ENCODE assay signal across 28 cellular contexts in the genomic region with DNA sequence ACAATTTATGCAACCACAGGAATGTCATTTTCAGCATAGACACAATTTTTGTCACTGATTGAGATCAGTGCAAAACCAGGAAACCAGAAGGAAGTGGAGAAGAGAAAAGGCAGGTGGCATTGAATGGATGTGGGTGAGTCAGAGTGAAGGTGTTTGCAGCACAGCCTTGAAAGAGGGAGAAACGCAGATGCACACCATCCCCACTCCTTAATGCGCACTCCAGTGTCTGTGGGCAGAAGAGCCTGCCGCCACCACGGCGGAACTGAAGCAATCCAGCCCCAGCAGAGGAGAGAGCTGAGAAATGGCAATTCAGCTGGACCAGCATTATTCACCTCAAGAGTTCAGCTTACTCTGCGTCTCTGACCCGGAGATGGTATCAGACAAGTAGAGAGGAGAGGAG.
DNase-seq lines count a peak whose midpoint lies in the region; ATAC-seq and TF ChIP-seq lines count a peak whose summit lies in the region.
"Had no signal": no experiment of that assay in that cellular context is flagged by ENCODE, and none has a peak within 500 bp of the region (broad histone marks: within the 10 kb centered on the region; RNA-seq: fewer than 3 reads in every experiment).

No MANE protein-coding gene starts in this region.

- DNase-seq in T47D (ENCODE audit: low read depth in 1 of 2, low spot score in 1 of 2) = peak; percentile 11 to 78
- no peak for DNase-seq in breast epithelium (ENCODE audit: low spot score in 2 of 2)
- peak; percentile 22 for DNase-seq in mesenchymal stem cell
- no peak for DNase-seq in SIG-M5 treated with dmso at 0.1 percent for 504 hours (lab: John Stamatoyannopoulos, UW; ENCODE audit: unreplicated experiment)
- no peak for DNase-seq in BE2C
- DNase-seq in NCI-H1417 treated with DMSO at 0.1 percent for 48 hours (lab: John Stamatoyannopoulos, UW) = no peak
- DNase-seq: CD4-positive, CD25-positive, alpha-beta regulatory T cell; GF-D8; HFFc6; Kasumi-1; NCI-H1092 treated with DMSO at 0.1 percent for 48 hours; NCI-H1436 treated with DMSO at 0.1 percent for 48 hours; NCI-H187 treated with DMSO at 0.1 percent for 48 hours; NCI-H2107; NCI-H446 treated with DMSO at 0.1 percent for 48 hours; NCI-H526; NCI-H82; Peyer's patch; SIG-M5; SK-N-SH; SW 1271 had no signal

- H3K9ac ChIP-seq in OCI-LY3 (ENCODE audit: low read length) (no peak overlapping the region), mesenchymal stem cell (ENCODE audit: low read length) (no peak overlapping the region)
- H3K9ac ChIP-seq: BLaER1, SK-N-SH had no signal

- H3K23ac ChIP-seq in mesenchymal stem cell (ENCODE audit: low read length in 2 of 2) = no peak overlapping the region

- TF ChIP-seq CTCF in breast epithelium (IDR thresholded peaks at IDR 0.05) (no peak), OCI-LY3 (IDR thresholded peaks at IDR 0.05; ENCODE audit: low read depth, low read length) (no peak), BE2C (IDR thresholded peaks at IDR 0.05; ENCODE audit: low read depth, low read length) (no peak)

- H4K8ac ChIP-seq in mesenchymal stem cell (ENCODE audit: low read length) = no peak overlapping the region

- H3K27ac ChIP-seq in breast epithelium = no peak overlapping the region
- H3K27ac ChIP-seq in OCI-LY3 (ENCODE audit: low read length) = no peak overlapping the region
- H3K27ac ChIP-seq in mesenchymal stem cell (ENCODE audit: low read length, poor library complexity, severe bottlenecking) = no peak overlapping the region
- H3K27ac ChIP-seq: BLaER1, Peyer's patch had no signal

- no peaks in the 10 kb centered on the region for H3K79me1 ChIP-seq in mesenchymal stem cell (replicated peaks; ENCODE audit: low read length, poor library complexity, severe bottlenecking)

- H2BK12ac ChIP-seq in mesenchymal stem cell (ENCODE audit: low read length in 2 of 2) = no peak overlapping the region

- no peak for TF ChIP-seq POLR2A in breast epithelium (IDR thresholded peaks at IDR 0.05)

- no peak overlapping the region for H3K4ac ChIP-seq in mesenchymal stem cell (ENCODE audit: low read depth in 1 of 2, low read length in 2 of 2)

- H2AFZ ChIP-seq in OCI-LY3 (ENCODE audit: low read depth, low read length) (no peak overlapping the region), mesenchymal stem cell (ENCODE audit: low read depth, low read length) (no peak overlapping the region)
- H2AFZ ChIP-seq: GM23338 had no signal

- intact Hi-C loops in breast epithelium (cut with DNase I; ENCODE audit: low total_unique reads) = loop anchor here (5.0 kb wide), 1 partner anchor 315 kb away; no protein-coding TSS in a partner anchor

- no peak overlapping the region for H2AK5ac ChIP-seq in mesenchymal stem cell (ENCODE audit: low read length, severe bottlenecking)

- no peaks in the 10 kb centered on the region for H4K20me1 ChIP-seq in OCI-LY3 (ENCODE audit: insufficient read depth, low read length)
- H4K20me1 ChIP-seq: BLaER1 had no signal

- H2BK5ac ChIP-seq in mesenchymal stem cell (ENCODE audit: low read depth, low read length, poor library complexity, severe bottlenecking) = no peak overlapping the region

- H4K91ac ChIP-seq in mesenchymal stem cell (ENCODE audit: low read length) = no peak overlapping the region

- H3K9me3 ChIP-seq in breast epithelium (no peaks in the 10 kb centered on the region), OCI-LY3 (ENCODE audit: insufficient read depth, low read length) (no peaks in the 10 kb centered on the region), mesenchymal stem cell (ENCODE audit: control insufficient read depth, low read length) (peaks cover 24% of the 10 kb centered on the region), BE2C (no peaks in the 10 kb centered on the region)
- H3K9me3 ChIP-seq: BLaER1, HAP-1, Peyer's patch, SK-N-SH had no signal

- ATAC-seq in GM21619 (IDR thresholded peaks at IDR 0.05; ENCODE audit: unreplicated experiment) = no peak
- ATAC-seq: GM23338, HepG2, K562 had no signal

- H3K18ac ChIP-seq in mesenchymal stem cell (ENCODE audit: low read depth in 1 of 2, low read length in 2 of 2) = no peak overlapping the region

- WGBS in mesenchymal stem cell = 68% methylated on average over 5 of the region's 7 CpGs

- H3K4me3 ChIP-seq in breast epithelium (no peak overlapping the region), OCI-LY3 (ENCODE audit: low read length) (no peak overlapping the region), mesenchymal stem cell (ENCODE audit: insufficient read depth in 1 of 2, low read depth in 1 of 2, low read length in 2 of 2) (no peak overlapping the region), BE2C (ENCODE audit: low read depth, low read length) (no peak overlapping the region)
- H3K4me3 ChIP-seq: BLaER1, GM23338, HAP-1, K562, Peyer's patch had no signal

- no peak overlapping the region for H3K14ac ChIP-seq in mesenchymal stem cell (ENCODE audit: low read length in 2 of 2)

- no peak overlapping the region for H2BK15ac ChIP-seq in mesenchymal stem cell (ENCODE audit: low read depth, poor library complexity, severe bottlenecking)

- H2BK120ac ChIP-seq in mesenchymal stem cell (ENCODE audit: low read depth, low read length) = no peak overlapping the region

- no peaks in the 10 kb centered on the region for H3K79me2 ChIP-seq in OCI-LY3 (ENCODE audit: low read length)

- in situ Hi-C loops in T47D (cut with HindIII; ENCODE audit: low pct_unique_long_range_greater_than_20kb, low sequenced_read_pairs) = no loop called here

- peak overlapping the region; percentile 20; the same call in 1 of the 2 replicates for H3K4me2 ChIP-seq in OCI-LY3 (ENCODE audit: low read length)
- no peak overlapping the region for H3K4me2 ChIP-seq in mesenchymal stem cell (ENCODE audit: low read length, poor library complexity, severe bottlenecking)
- H3K4me2 ChIP-seq: BLaER1, GM23338, SK-N-SH had no signal

- no peaks in the 10 kb centered on the region for H3K4me1 ChIP-seq in breast epithelium
- H3K4me1 ChIP-seq in OCI-LY3 (ENCODE audit: low read length) = no peaks in the 10 kb centered on the region
- H3K4me1 ChIP-seq in mesenchymal stem cell (ENCODE audit: control insufficient read depth, insufficient read depth, low read depth, low read length) = no peaks in the 10 kb centered on the region
- no peaks in the 10 kb centered on the region for H3K4me1 ChIP-seq in BE2C
- H3K4me1 ChIP-seq: BLaER1, HAP-1, Peyer's patch had no signal

- no peaks in the 10 kb centered on the region for H3K36me3 ChIP-seq in breast epithelium
- H3K36me3 ChIP-seq in OCI-LY3 (replicated peaks; ENCODE audit: low read depth, low read length) = no peaks in the 10 kb centered on the region
- no peaks in the 10 kb centered on the region for H3K36me3 ChIP-seq in mesenchymal stem cell (ENCODE audit: control insufficient read depth in 1 of 2, insufficient read depth in 2 of 2, low read depth in 1 of 2, low read length in 2 of 2)
- H3K36me3 ChIP-seq in BE2C = no peaks in the 10 kb centered on the region
- H3K36me3 ChIP-seq: BLaER1, HAP-1, Peyer's patch had no signal

- no peaks in the 10 kb centered on the region for H3K27me3 ChIP-seq in breast epithelium
- H3K27me3 ChIP-seq in OCI-LY3 (ENCODE audit: low read depth, low read length) = no peaks in the 10 kb centered on the region
- no peaks in the 10 kb centered on the region for H3K27me3 ChIP-seq in mesenchymal stem cell (ENCODE audit: control insufficient read depth in 1 of 2, insufficient read depth in 1 of 2, low read length in 2 of 2)
- no peaks in the 10 kb centered on the region for H3K27me3 ChIP-seq in BE2C
- H3K27me3 ChIP-seq: BLaER1, Peyer's patch had no signal

Comparison
In these comparisons a context has a peak if more than half of its experiments do, and no peak if none do; other contexts are left out.
1. DNase-seq: peak in T47D (2 of 2) and mesenchymal stem cell (single experiment); none in breast epithelium (0 of 2), SIG-M5 treated with dmso at 0.1 percent for 504 hours (single experiment), BE2C (single experiment) and NCI-H1417 treated with DMSO at 0.1 percent for 48 hours (single experiment).